In genomic region chr2:233147829-233148167, GRCh38 we compare ENCODE assay signal across 15 cellular contexts.
DNase-seq lines count a peak whose midpoint lies in the region; ATAC-seq and TF ChIP-seq lines count a peak whose summit lies in the region.
"Had no signal": no experiment of that assay in that cellular context is flagged by ENCODE, and none has a peak within 500 bp of the region (broad histone marks: within the 10 kb centered on the region; RNA-seq: fewer than 3 reads in every experiment).

No MANE protein-coding gene starts in this region.

- H3K4me1 ChIP-seq in CD8-positive, alpha-beta T cell (ENCODE audit: insufficient read depth, low read length), result peaks cover 2% of the 10 kb centered on the region
- H3K4me1 ChIP-seq in GM23338 (ENCODE audit: insufficient read depth), result peaks cover 7% of the 10 kb centered on the region

- no peak overlapping the region for H2AFZ ChIP-seq in GM23338

- no peaks in the 10 kb centered on the region for H3K27me3 ChIP-seq in CD8-positive, alpha-beta T cell (ENCODE audit: insufficient read depth, low read length)
- no peaks in the 10 kb centered on the region for H3K27me3 ChIP-seq in GM23338 (ENCODE audit: insufficient read depth)
- H3K27me3 ChIP-seq: BLaER1 treated with 17β-estradiol and CSF1 and Interleukin-3, amounts not matched to agents 10 nM and 100 nM had no signal

- no peak overlapping the region for H3K4me2 ChIP-seq in GM23338

- H3K4me3 Mint-ChIP-seq in activated CD8-positive, alpha-beta T cell treated with anti-CD3 and anti-CD28 coated beads, Interleukin-2, amount 10 ng/mL, durations not matched to agents 7 days and 5 days, result no peak overlapping the region
- H3K4me3 Mint-ChIP-seq in activated CD8-positive, alpha-beta T cell treated with anti-CD3 and anti-CD28 coated beads for 36 hours, result no peak overlapping the region
- no peak overlapping the region for H3K4me3 Mint-ChIP-seq in CD8-positive, alpha-beta T cell
- no peak overlapping the region for H3K4me3 Mint-ChIP-seq in central memory CD8-positive, alpha-beta T cell
- no peak overlapping the region for H3K4me3 Mint-ChIP-seq in natural killer cell treated with Interleukin-12 subunit alpha and Interleukin-12 subunit beta and Interleukin-15 and Interleukin-18, amount 100 ng/mL, for 72 hours
- H3K4me3 Mint-ChIP-seq in GM23338, result no peak overlapping the region
- H3K4me3 Mint-ChIP-seq: CD4-positive, CD25-positive, alpha-beta regulatory T cell had no signal

- no peaks in the 10 kb centered on the region for H3F3A ChIP-seq in GM23338 (replicated peaks; ENCODE audit: low read depth)

- H3K9me2 ChIP-seq in GM23338 (ENCODE audit: insufficient read depth), result peaks cover 19% of the 10 kb centered on the region

- no peaks in the 10 kb centered on the region for H3K9me3 ChIP-seq in CD8-positive, alpha-beta T cell (ENCODE audit: low read length)

- no peak for TF ChIP-seq CTCF in activated CD8-positive, alpha-beta T cell treated with anti-CD3 and anti-CD28 coated beads for 36 hours (IDR thresholded peaks at IDR 0.05)
- TF ChIP-seq CTCF in CD8-positive, alpha-beta T cell (IDR thresholded peaks at IDR 0.05), result no peak
- TF ChIP-seq CTCF in GM23338 (conservative IDR thresholded peaks at IDR 0.05; ENCODE audit: low read depth in 2 of 2), result no peak

- no peaks in the 10 kb centered on the region for H3K9me3 Mint-ChIP-seq in activated CD8-positive, alpha-beta T cell treated with anti-CD3 and anti-CD28 coated beads, Interleukin-2, amount 10 ng/mL, durations not matched to agents 7 days and 5 days (ENCODE audit: insufficient read depth)
- no peaks in the 10 kb centered on the region for H3K9me3 Mint-ChIP-seq in activated CD8-positive, alpha-beta T cell treated with anti-CD3 and anti-CD28 coated beads for 36 hours
- H3K9me3 Mint-ChIP-seq in CD8-positive, alpha-beta T cell, result no peaks in the 10 kb centered on the region
- H3K9me3 Mint-ChIP-seq in central memory CD8-positive, alpha-beta T cell, result no peaks in the 10 kb centered on the region
- peaks cover 12% of the 10 kb centered on the region for H3K9me3 Mint-ChIP-seq in natural killer cell treated with Interleukin-12 subunit alpha and Interleukin-12 subunit beta and Interleukin-15 and Interleukin-18, amount 100 ng/mL, for 72 hours
- peaks cover 8% of the 10 kb centered on the region; the same call in 2 of the 3 replicates for H3K9me3 Mint-ChIP-seq in GM23338
- H3K9me3 Mint-ChIP-seq: CD4-positive, CD25-positive, alpha-beta regulatory T cell had no signal

- no peak overlapping the region for H3K4me3 ChIP-seq in CD8-positive, alpha-beta T cell (ENCODE audit: low read depth, low read length)
- no peak overlapping the region for H3K4me3 ChIP-seq in GM23338
- H3K4me3 ChIP-seq: BLaER1 treated with 17β-estradiol and CSF1 and Interleukin-3, amounts not matched to agents 10 nM and 100 nM; GM12878 had no signal

- intact Hi-C loops in activated CD8-positive, alpha-beta T cell treated with anti-CD3 and anti-CD28 coated beads for 36 hours (cut with micrococcal nuclease), result no loop called here
- intact Hi-C loops in CD8-positive, alpha-beta T cell (cut with DNase I, micrococcal nuclease), result no loop called here

- ATAC-seq in activated CD8-positive, alpha-beta T cell treated with anti-CD3 and anti-CD28 coated beads, Interleukin-2, amount 10 ng/mL, durations not matched to agents 7 days and 5 days, result no peak
- no peak for ATAC-seq in activated CD8-positive, alpha-beta T cell treated with anti-CD3 and anti-CD28 coated beads for 36 hours
- no peak for ATAC-seq in CD8-positive, alpha-beta T cell
- no peak for ATAC-seq in central memory CD8-positive, alpha-beta T cell (replicated peaks; ENCODE audit: extremely low read depth, poor library complexity, severe bottlenecking)
- ATAC-seq in natural killer cell treated with Interleukin-12 subunit alpha and Interleukin-12 subunit beta and Interleukin-15 and Interleukin-18, amount 100 ng/mL, for 72 hours, result no peak
- no peak for ATAC-seq in GM23338
- ATAC-seq: GM12878 had no signal

- CTCF ChIA-PET in activated CD8-positive, alpha-beta T cell treated with anti-CD3 and anti-CD28 coated beads, Interleukin-2, amount 10 ng/mL, durations not matched to agents 7 days and 5 days (lab: Charles Lee), result no interaction called here
- CTCF ChIA-PET in activated CD8-positive, alpha-beta T cell treated with anti-CD3 and anti-CD28 coated beads for 36 hours (lab: Charles Lee), result interaction anchor here (0.7 kb wide), 1 partner anchor 94 kb away, joined by 3 read pairs; no protein-coding TSS in a partner anchor
- CTCF ChIA-PET in CD8-positive, alpha-beta T cell (lab: Charles Lee), result no interaction called here

- peaks cover 74% of the 10 kb centered on the region for H3K36me3 ChIP-seq in CD8-positive, alpha-beta T cell (ENCODE audit: insufficient read depth, low read length)
- H3K36me3 ChIP-seq in GM23338 (ENCODE audit: insufficient read depth), result no peaks in the 10 kb centered on the region

- no peaks in the 10 kb centered on the region for H3K27me3 Mint-ChIP-seq in activated CD8-positive, alpha-beta T cell treated with anti-CD3 and anti-CD28 coated beads, Interleukin-2, amount 10 ng/mL, durations not matched to agents 7 days and 5 days (ENCODE audit: low read depth)
- H3K27me3 Mint-ChIP-seq in activated CD8-positive, alpha-beta T cell treated with anti-CD3 and anti-CD28 coated beads for 36 hours, result no peaks in the 10 kb centered on the region
- no peaks in the 10 kb centered on the region for H3K27me3 Mint-ChIP-seq in CD8-positive, alpha-beta T cell (ENCODE audit: low read depth)
- H3K27me3 Mint-ChIP-seq in central memory CD8-positive, alpha-beta T cell, result no peaks in the 10 kb centered on the region
- H3K27me3 Mint-ChIP-seq in natural killer cell treated with Interleukin-12 subunit alpha and Interleukin-12 subunit beta and Interleukin-15 and Interleukin-18, amount 100 ng/mL, for 72 hours, result no peaks in the 10 kb centered on the region
- H3K27me3 Mint-ChIP-seq in GM23338 (ENCODE audit: insufficient read depth, low read depth, poor library complexity), result peaks cover 9% of the 10 kb centered on the region

- peaks cover 89% of the 10 kb centered on the region for H3K36me3 Mint-ChIP-seq in activated CD8-positive, alpha-beta T cell treated with anti-CD3 and anti-CD28 coated beads, Interleukin-2, amount 10 ng/mL, durations not matched to agents 7 days and 5 days (ENCODE audit: low read depth)
- peaks cover 58% of the 10 kb centered on the region for H3K36me3 Mint-ChIP-seq in activated CD8-positive, alpha-beta T cell treated with anti-CD3 and anti-CD28 coated beads for 36 hours (ENCODE audit: low read depth)
- H3K36me3 Mint-ChIP-seq in CD8-positive, alpha-beta T cell, result peaks cover 96% of the 10 kb centered on the region
- H3K36me3 Mint-ChIP-seq in central memory CD8-positive, alpha-beta T cell (ENCODE audit: insufficient read depth), result peaks cover 83% of the 10 kb centered on the region
- H3K36me3 Mint-ChIP-seq in natural killer cell treated with Interleukin-12 subunit alpha and Interleukin-12 subunit beta and Interleukin-15 and Interleukin-18, amount 100 ng/mL, for 72 hours, result peaks cover 66% of the 10 kb centered on the region
- H3K36me3 Mint-ChIP-seq in GM23338 (ENCODE audit: low read depth), result peaks cover 51% of the 10 kb centered on the region

- H3K27ac Mint-ChIP-seq in activated CD8-positive, alpha-beta T cell treated with anti-CD3 and anti-CD28 coated beads, Interleukin-2, amount 10 ng/mL, durations not matched to agents 7 days and 5 days, result peak overlapping the region; percentile 0
- no peak overlapping the region for H3K27ac Mint-ChIP-seq in activated CD8-positive, alpha-beta T cell treated with anti-CD3 and anti-CD28 coated beads for 36 hours
- peak overlapping the region; percentile 70 for H3K27ac Mint-ChIP-seq in CD8-positive, alpha-beta T cell
- peak overlapping the region; percentile 26 for H3K27ac Mint-ChIP-seq in central memory CD8-positive, alpha-beta T cell (ENCODE audit: low read depth)
- H3K27ac Mint-ChIP-seq in natural killer cell treated with Interleukin-12 subunit alpha and Interleukin-12 subunit beta and Interleukin-15 and Interleukin-18, amount 100 ng/mL, for 72 hours, result peak overlapping the region; percentile 3 to 34
- H3K27ac Mint-ChIP-seq in GM23338, result no peak overlapping the region; the same call in 1 of the 2 replicates

- no peak for DNase-seq in activated CD8-positive, alpha-beta T cell treated with anti-CD3 and anti-CD28 coated beads, Interleukin-2, amount 10 ng/mL, durations not matched to agents 7 days and 5 days
- no peak for DNase-seq in activated CD8-positive, alpha-beta T cell treated with anti-CD3 and anti-CD28 coated beads for 36 hours
- no peak for DNase-seq in CD8-positive, alpha-beta T cell
- no peak for DNase-seq in central memory CD8-positive, alpha-beta T cell (ENCODE audit: low spot score in 2 of 2)
- DNase-seq in natural killer cell treated with Interleukin-12 subunit alpha and Interleukin-12 subunit beta and Interleukin-15 and Interleukin-18, amount 100 ng/mL, for 72 hours (ENCODE audit: low spot score), result no peak
- DNase-seq in T-helper 9 cell (no peak), SHP77 (lab: John Stamatoyannopoulos, UW) (no peak), GM23338 (ENCODE audit: low spot score) (no peak)
- DNase-seq: CD4-positive, CD25-positive, alpha-beta regulatory T cell; DMS79; H7 had no signal

- no peak overlapping the region for H3K27ac ChIP-seq in CD8-positive, alpha-beta T cell (ENCODE audit: low read depth, low read length)
- no peak overlapping the region for H3K27ac ChIP-seq in GM23338 (ENCODE audit: low read depth)
- H3K27ac ChIP-seq: 22Rv1, HL-60 had no signal

- H4K20me1 ChIP-seq in GM23338 (replicated peaks; ENCODE audit: insufficient read depth), result no peaks in the 10 kb centered on the region

- peaks cover 7% of the 10 kb centered on the region; the same call in 1 of the 2 replicates for H3K79me2 ChIP-seq in GM23338 (replicated peaks; ENCODE audit: insufficient read depth)

- POLR2A ChIA-PET in activated CD8-positive, alpha-beta T cell treated with anti-CD3 and anti-CD28 coated beads, Interleukin-2, amount 10 ng/mL, durations not matched to agents 7 days and 5 days (lab: Charles Lee), result no interaction called here
- POLR2A ChIA-PET in activated CD8-positive, alpha-beta T cell treated with anti-CD3 and anti-CD28 coated beads for 36 hours (lab: Charles Lee), result interaction anchor here (1.0 kb wide), 1 partner anchor 13 kb away, joined by 3 read pairs; no protein-coding TSS in a partner anchor
- POLR2A ChIA-PET in CD8-positive, alpha-beta T cell (lab: Charles Lee), result no interaction called here

- peaks cover 32% of the 10 kb centered on the region for H3K4me1 Mint-ChIP-seq in activated CD8-positive, alpha-beta T cell treated with anti-CD3 and anti-CD28 coated beads, Interleukin-2, amount 10 ng/mL, durations not matched to agents 7 days and 5 days (ENCODE audit: low read depth)
- peaks cover 8% of the 10 kb centered on the region for H3K4me1 Mint-ChIP-seq in activated CD8-positive, alpha-beta T cell treated with anti-CD3 and anti-CD28 coated beads for 36 hours (ENCODE audit: low read depth)
- H3K4me1 Mint-ChIP-seq in CD8-positive, alpha-beta T cell (ENCODE audit: low read depth), result peaks cover 13% of the 10 kb centered on the region
- peaks cover 34% of the 10 kb centered on the region for H3K4me1 Mint-ChIP-seq in central memory CD8-positive, alpha-beta T cell
- H3K4me1 Mint-ChIP-seq in natural killer cell treated with Interleukin-12 subunit alpha and Interleukin-12 subunit beta and Interleukin-15 and Interleukin-18, amount 100 ng/mL, for 72 hours (ENCODE audit: low read depth in 2 of 2), result peaks cover 51 to 57% of the 10 kb centered on the region in 2 donors
- H3K4me1 Mint-ChIP-seq in GM23338, result peaks cover 9% of the 10 kb centered on the region

Comparison
In these comparisons a context has a peak if more than half of its experiments do, and no peak if none do; other contexts are left out.
1. H3K27ac Mint-ChIP-seq: peak in activated CD8-positive, alpha-beta T cell treated with anti-CD3 and anti-CD28 coated beads, Interleukin-2, amount 10 ng/mL, durations not matched to agents 7 days and 5 days (single experiment), CD8-positive, alpha-beta T cell (single experiment), central memory CD8-positive, alpha-beta T cell (single experiment) and natural killer cell treated with Interleukin-12 subunit alpha and Interleukin-12 subunit beta and Interleukin-15 and Interleukin-18, amount 100 ng/mL, for 72 hours (2 of 2); none in activated CD8-positive, alpha-beta T cell treated with anti-CD3 and anti-CD28 coated beads for 36 hours (single experiment) and GM23338 (single experiment).